Comparison of ENCODE assay signal across 20 cellular contexts in genomic region chr11:90845126-90845525, GRCh38.
"Had no signal": no experiment of that assay in that cellular context is flagged by ENCODE, and none has a peak within 500 bp of the region (broad histone marks: within the 10 kb centered on the region; RNA-seq: fewer than 3 reads in every experiment).

No MANE protein-coding gene starts in this region.

- H3K9me3 ChIP-seq: neutrophil, spleen, testis, transverse colon had no signal

- H3K27ac ChIP-seq: heart right ventricle, neutrophil, spleen, testis, transverse colon had no signal

- H3K27me3 ChIP-seq: heart right ventricle, neutrophil, spleen, testis, transverse colon had no signal

- FAIRE-seq: colon, frontal cortex, kidney had no signal

- H3K4me3 ChIP-seq: heart right ventricle, mucosa of descending colon, spleen, testis, transverse colon had no signal

- H3K36me3 ChIP-seq: heart right ventricle, neutrophil, spleen, transverse colon had no signal

- H3K4me1 ChIP-seq: heart right ventricle, spleen, testis, transverse colon had no signal

- DNase-seq: dermis blood vessel endothelial cell; heart right ventricle; immature natural killer cell; kidney; left colon; mucosa of descending colon; naive thymus-derived CD8-positive, alpha-beta T cell; posterior cingulate gyrus; spleen; stimulated activated CD4-positive, alpha-beta T cell treated with anti-CD3 and anti-CD28 coated beads, Interleukin-15, amount 100 ng/mL, for 24 hours; stimulated activated CD4-positive, alpha-beta T cell treated with anti-CD3 and anti-CD28 coated beads, Interleukin-1b, Interleukin-23, amount 100 ng/mL, for 48 hours; stimulated activated CD4-positive, alpha-beta T cell treated with anti-CD3 and anti-CD28 coated beads, Interleukin-4, amount 100 ng/mL, for 24 hours; stimulated activated naive B cell treated with anti-CD40 and anti-IgM and Interleukin-4, amounts not matched to agents 10 μg/mL and 1 μg/mL and 100 μg/mL, for 72 hours; stimulated activated naive CD8-positive, alpha-beta T cell treated with anti-CD3 and anti-CD28 coated beads, Interleukin-15, amount 100 ng/mL, for 72 hours; testis; transverse colon had no signal

- ATAC-seq: heart right ventricle; left colon; mucosa of descending colon; naive thymus-derived CD8-positive, alpha-beta T cell; sciatic nerve; stimulated activated naive B cell treated with anti-CD40 and anti-IgM and Interleukin-4, amounts not matched to agents 10 μg/mL and 1 μg/mL and 100 μg/mL, for 72 hours; stimulated activated naive CD8-positive, alpha-beta T cell treated with anti-CD3 and anti-CD28 coated beads, Interleukin-15, amount 100 ng/mL, for 72 hours had no signal
